In the genomic region with DNA sequence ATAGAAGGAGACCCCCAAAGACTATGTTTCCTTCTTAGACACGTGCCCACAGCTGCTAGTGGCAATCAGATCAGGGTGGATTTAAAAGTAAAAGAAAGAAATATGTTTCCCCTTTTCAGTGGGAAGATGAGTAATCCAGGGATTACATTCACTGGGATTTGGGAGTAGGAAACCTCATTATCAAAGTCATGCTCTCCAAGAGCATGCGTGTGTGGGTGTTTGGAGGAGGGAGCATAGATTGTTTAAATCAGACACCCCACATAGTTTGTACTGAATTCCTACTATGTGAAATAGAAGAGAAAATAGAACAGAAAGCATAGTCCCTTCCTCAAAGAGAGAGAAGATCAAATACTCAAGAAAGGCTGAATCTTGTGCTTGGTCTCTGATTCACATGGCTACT, we compare ENCODE assay signal across 18 cellular contexts.
DNase-seq lines count a peak whose midpoint lies in the region; TF ChIP-seq lines count a peak whose summit lies in the region.
"Had no signal": no experiment of that assay in that cellular context is flagged by ENCODE, and none has a peak within 500 bp of the region (broad histone marks: within the 10 kb centered on the region; RNA-seq: fewer than 3 reads in every experiment).

No MANE protein-coding gene starts in this region.

- H2BK15ac ChIP-seq in mesendoderm (replicated peaks; ENCODE audit: low read depth), result no peak overlapping the region

- H2BK5ac ChIP-seq in mesendoderm (ENCODE audit: low read length), result no peak overlapping the region

- dilution Hi-C loops in mammary epithelial cell (cut with HindIII; ENCODE audit: low sequenced_read_pairs), result no loop called here

- H3K4me3 Mint-ChIP-seq in MCF 10A (ENCODE audit: unreplicated experiment), result no peak overlapping the region
- H3K4me3 Mint-ChIP-seq: CD4-positive, alpha-beta T cell; HFFc6; IgD-negative memory B cell had no signal

- H3K79me1 ChIP-seq in mesendoderm (ENCODE audit: low read length), result no peaks in the 10 kb centered on the region

- H4K8ac ChIP-seq in mesendoderm (ENCODE audit: low read depth, low read length), result no peak overlapping the region

- H3K4me1 Mint-ChIP-seq in MCF 10A (ENCODE audit: insufficient read depth, unreplicated experiment), result peaks cover 12% of the 10 kb centered on the region

- H3K18ac ChIP-seq in mesendoderm (ENCODE audit: low read length), result no peak overlapping the region

- H3K4me1 ChIP-seq in mammary epithelial cell (ENCODE audit: insufficient read depth, low read length) (peaks cover 2% of the 10 kb centered on the region), SJCRH30 (peaks cover 14% of the 10 kb centered on the region), smooth muscle cell (ENCODE audit: low read depth) (peaks cover 24% of the 10 kb centered on the region), mesendoderm (ENCODE audit: control insufficient read depth, low read depth, low read length) (peaks cover 4% of the 10 kb centered on the region)
- H3K4me1 ChIP-seq: A549 had no signal

- no peaks in the 10 kb centered on the region for H3K36me3 ChIP-seq in mammary epithelial cell (ENCODE audit: insufficient read depth, low read length)
- no peaks in the 10 kb centered on the region for H3K36me3 ChIP-seq in SJCRH30
- no peaks in the 10 kb centered on the region for H3K36me3 ChIP-seq in smooth muscle cell (ENCODE audit: low read depth)
- no peaks in the 10 kb centered on the region for H3K36me3 ChIP-seq in mesendoderm (ENCODE audit: control insufficient read depth, insufficient read depth, low read length)
- H3K36me3 ChIP-seq: HAP-1 had no signal

- no peak overlapping the region for H3K56ac ChIP-seq in mesendoderm (ENCODE audit: low read length)

- H3K79me2 ChIP-seq in mammary epithelial cell (ENCODE audit: insufficient read depth, low read length) (no peaks in the 10 kb centered on the region), smooth muscle cell (ENCODE audit: low read depth) (no peaks in the 10 kb centered on the region), mesendoderm (ENCODE audit: control insufficient read depth, insufficient read depth, low read length) (no peaks in the 10 kb centered on the region)

- WGBS in mammary epithelial cell (ENCODE audit: low coverage, missing lambda C conversion rate), result 86% methylated on average over 2 of the region's 2 CpGs
- 11% methylated on average over 2 of the region's 2 CpGs for WGBS in smooth muscle cell (ENCODE audit: low lambda C conversion rate)
- WGBS in mesendoderm (ENCODE audit: extremely low coverage, insufficient coverage, low lambda C conversion rate), result no CpG with 5 or more reads among the region's 2 CpGs

- H2AFZ ChIP-seq in mammary epithelial cell (ENCODE audit: low read depth, low read length), result no peak overlapping the region
- no peak overlapping the region for H2AFZ ChIP-seq in smooth muscle cell (ENCODE audit: low read depth)

- H3K4me3 ChIP-seq in mammary epithelial cell (replicated peaks in 1 of 3; ENCODE audit: insufficient read depth in 1 of 3, low read depth in 2 of 3, low read length in 3 of 3) (no peak overlapping the region), SJCRH30 (no peak overlapping the region), fibroblast of mammary gland (ENCODE audit: control insufficient read depth, low read depth, low read length) (no peak overlapping the region), smooth muscle cell (no peak overlapping the region), mesendoderm (ENCODE audit: low read length) (no peak overlapping the region)
- H3K4me3 ChIP-seq: A549, HAP-1 had no signal

- peaks cover 6% of the 10 kb centered on the region for H3F3A ChIP-seq in smooth muscle cell (ENCODE audit: low read depth)

- intact Hi-C loops in MCF 10A (cut with micrococcal nuclease), result no loop called here
- intact Hi-C loops in mammary epithelial cell (cut with micrococcal nuclease), result no loop called here

- H3K4me2 ChIP-seq in mammary epithelial cell (ENCODE audit: insufficient read depth, low read depth, low read length), result no peak overlapping the region
- H3K4me2 ChIP-seq in smooth muscle cell, result no peak overlapping the region
- H3K4me2 ChIP-seq in mesendoderm (ENCODE audit: low read length), result no peak overlapping the region
- H3K4me2 ChIP-seq: A549 had no signal

- no peak overlapping the region for H3K23ac ChIP-seq in mesendoderm (ENCODE audit: low read length)

- H3K27me3 ChIP-seq in mammary epithelial cell (ENCODE audit: insufficient read depth, low read length) (peaks cover 10% of the 10 kb centered on the region), SJCRH30 (no peaks in the 10 kb centered on the region), smooth muscle cell (ENCODE audit: low read depth) (no peaks in the 10 kb centered on the region), mesendoderm (ENCODE audit: insufficient read depth, low read length, poor library complexity) (peaks cover 37% of the 10 kb centered on the region)

- H3K27ac ChIP-seq in mammary epithelial cell (ENCODE audit: insufficient read depth, low read depth, low read length), result no peak overlapping the region
- H3K27ac ChIP-seq in SJCRH30, result no peak overlapping the region
- peak overlapping the region; percentile 18 for H3K27ac ChIP-seq in smooth muscle cell (ENCODE audit: low read depth)
- no peak overlapping the region for H3K27ac ChIP-seq in mesendoderm (ENCODE audit: low read depth, low read length)
- H3K27ac ChIP-seq: 22Rv1, A549, C4-2B had no signal

- H3K27ac Mint-ChIP-seq in MCF 10A (ENCODE audit: low read depth, unreplicated experiment), result peak overlapping the region; percentile 49
- H3K27ac Mint-ChIP-seq: CD4-positive, alpha-beta T cell; HFFc6; IgD-negative memory B cell had no signal

- H3K9ac ChIP-seq in mammary epithelial cell (ENCODE audit: insufficient read depth, low read length), result no peak overlapping the region
- H3K9ac ChIP-seq in smooth muscle cell (ENCODE audit: low read depth), result no peak overlapping the region
- no peak overlapping the region for H3K9ac ChIP-seq in mesendoderm (ENCODE audit: low read length)

- H3K9me3 Mint-ChIP-seq in MCF 10A (ENCODE audit: unreplicated experiment), result no peaks in the 10 kb centered on the region
- H3K9me3 Mint-ChIP-seq: CD4-positive, alpha-beta T cell; HFFc6; IgD-negative memory B cell had no signal

- in situ Hi-C loops in mammary epithelial cell (cut with MboI; ENCODE audit: low sequenced_read_pairs in 2 of 2), result no loop called here

- no peak overlapping the region for H4K5ac ChIP-seq in mesendoderm (ENCODE audit: low read length)

- no peaks in the 10 kb centered on the region for H3K36me3 Mint-ChIP-seq in MCF 10A (ENCODE audit: insufficient read depth, unreplicated experiment)
- H3K36me3 Mint-ChIP-seq: IgD-negative memory B cell had no signal

- BruUV-seq in MCF 10A (replicated peaks; lab: Mats Ljungman, UMichigan) (TSS peak; percentile 76), mammary epithelial cell (replicated peaks; lab: Mats Ljungman, UMichigan) (no TSS peak)

- DNase-seq in MCF 10A (ENCODE audit: unreplicated experiment) (no peak), mammary epithelial cell (no peak), SJCRH30 (peak; percentile 26 to 64), fibroblast of mammary gland (ENCODE audit: low read depth) (peak; percentile 8), smooth muscle cell (lab: John Stamatoyannopoulos, UW; ENCODE audit: unreplicated experiment) (no peak), NCI-H524 (lab: John Stamatoyannopoulos, UW) (no peak), HCEC 1CT (no peak), mesendoderm (no peak)
- DNase-seq: AML-193; CD4-positive, alpha-beta T cell; DMS79 treated with DMSO at 0.1 percent for 48 hours; GF-D8; HFFc6 had no signal

- no peaks in the 10 kb centered on the region for H3K9me3 ChIP-seq in mammary epithelial cell (replicated peaks; ENCODE audit: insufficient read depth, low read length)
- no peaks in the 10 kb centered on the region; the same call in 1 of the 2 replicates for H3K9me3 ChIP-seq in SJCRH30 (replicated peaks)
- H3K9me3 ChIP-seq in smooth muscle cell (replicated peaks; ENCODE audit: low read depth), result no peaks in the 10 kb centered on the region
- H3K9me3 ChIP-seq: A549, HAP-1 had no signal

- no peak overlapping the region for H3K4ac ChIP-seq in mesendoderm (ENCODE audit: low read depth, low read length)

- H3K27me3 Mint-ChIP-seq in MCF 10A (ENCODE audit: insufficient read depth, unreplicated experiment), result no peaks in the 10 kb centered on the region

- no peaks in the 10 kb centered on the region for H4K20me1 ChIP-seq in mammary epithelial cell (ENCODE audit: insufficient read depth, low read length)
- no peaks in the 10 kb centered on the region for H4K20me1 ChIP-seq in smooth muscle cell (ENCODE audit: low read depth)

- no peak overlapping the region for H2BK120ac ChIP-seq in mesendoderm (ENCODE audit: low read depth, low read length)

- TF ChIP-seq CTCF in MCF 10A (IDR thresholded peaks at IDR 0.05; ENCODE audit: unreplicated experiment) (no peak), mammary epithelial cell (conservative IDR thresholded peaks at IDR 0.05 in 1 of 2, IDR thresholded peaks at IDR 0.05 in 1 of 2; ENCODE audit: extremely low read depth in 1 of 2, insufficient read depth in 1 of 2, low read depth in 1 of 2, low read length in 2 of 2) (no peak), fibroblast of mammary gland (conservative IDR thresholded peaks at IDR 0.05; ENCODE audit: control insufficient read depth, insufficient read depth, low read depth, low read length) (no peak), smooth muscle cell (IDR thresholded peaks at IDR 0.05; ENCODE audit: borderline replicate concordance, insufficient read depth, poor library complexity, severe bottlenecking) (no peak)

- H2AK5ac ChIP-seq in mesendoderm (ENCODE audit: low read length), result no peak overlapping the region

- CTCF ChIA-PET in MCF 10A (lab: Yijun Ruan, JAX) (no interaction called here), mammary epithelial cell (lab: Charles Lee; ENCODE audit: low non-redundant PET) (no interaction called here)

- POLR2A ChIA-PET in MCF 10A (lab: Yijun Ruan, JAX), result no interaction called here

Comparison
In these comparisons a context has a peak if more than half of its experiments do, and no peak if none do; other contexts are left out.
1. DNase-seq: peak in SJCRH30 (2 of 2) and fibroblast of mammary gland (single experiment); none in MCF 10A (single experiment), mammary epithelial cell (single experiment), smooth muscle cell (single experiment), NCI-H524 (0 of 2), HCEC 1CT (single experiment) and mesendoderm (single experiment).